Comparison of ENCODE assay signal across 19 cellular contexts in the genomic region with DNA sequence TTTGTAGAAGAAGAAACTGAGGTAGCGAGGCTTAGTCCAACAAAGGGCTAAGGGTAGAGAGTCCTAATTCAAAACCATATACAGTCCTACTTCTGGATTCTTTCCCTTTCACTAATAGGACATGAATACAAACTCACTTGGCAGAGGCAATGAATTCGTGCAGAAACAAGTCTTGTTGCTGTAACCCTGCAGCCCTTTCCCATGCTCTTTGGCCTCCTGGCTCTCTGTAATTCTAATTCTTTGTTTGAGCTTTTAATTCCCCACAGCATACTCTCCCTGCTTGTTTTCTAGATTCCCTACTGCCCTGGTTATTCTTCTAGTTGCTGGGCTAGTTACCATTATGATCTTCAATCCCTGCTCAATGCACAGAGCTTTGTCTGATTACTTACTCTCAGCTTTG.
DNase-seq lines count a peak whose midpoint lies in the region; ATAC-seq and TF ChIP-seq lines count a peak whose summit lies in the region.
"Had no signal": no experiment of that assay in that cellular context is flagged by ENCODE, and none has a peak within 500 bp of the region (broad histone marks: within the 10 kb centered on the region; RNA-seq: fewer than 3 reads in every experiment).

No MANE protein-coding gene starts in this region.

- TF ChIP-seq POLR2A in right lobe of liver (IDR thresholded peaks at IDR 0.05) = no peak

- H3K27me3 ChIP-seq in heart right ventricle = no peaks in the 10 kb centered on the region
- H3K27me3 ChIP-seq in right atrium auricular region = no peaks in the 10 kb centered on the region
- H3K27me3 ChIP-seq in right lobe of liver = no peaks in the 10 kb centered on the region
- H3K27me3 ChIP-seq in tibial artery = no peaks in the 10 kb centered on the region

- H3K27ac Mint-ChIP-seq in stimulated activated memory B cell treated with anti-CD40 and anti-IgM and Interleukin-4, amounts not matched to agents 10 μg/mL and 1 μg/mL and 100 μg/mL, for 72 hours = no peak overlapping the region
- H3K27ac Mint-ChIP-seq: B cell, H9 had no signal

- H3K36me3 Mint-ChIP-seq in stimulated activated memory B cell treated with anti-CD40 and anti-IgM and Interleukin-4, amounts not matched to agents 10 μg/mL and 1 μg/mL and 100 μg/mL, for 72 hours = no peaks in the 10 kb centered on the region

- H3K9me3 ChIP-seq in heart right ventricle = peaks cover 0 to 1% (median 0%) of the 10 kb centered on the region in 11 donors
- H3K9me3 ChIP-seq in right atrium auricular region = no peaks in the 10 kb centered on the region
- no peaks in the 10 kb centered on the region for H3K9me3 ChIP-seq in right lobe of liver
- H3K9me3 ChIP-seq in tibial artery = no peaks in the 10 kb centered on the region

- H3K36me3 ChIP-seq in heart right ventricle = no peaks in the 10 kb centered on the region
- H3K36me3 ChIP-seq in right atrium auricular region = no peaks in the 10 kb centered on the region
- no peaks in the 10 kb centered on the region for H3K36me3 ChIP-seq in right lobe of liver
- no peaks in the 10 kb centered on the region for H3K36me3 ChIP-seq in tibial artery

- no peaks in the 10 kb centered on the region for H3K27me3 Mint-ChIP-seq in stimulated activated memory B cell treated with anti-CD40 and anti-IgM and Interleukin-4, amounts not matched to agents 10 μg/mL and 1 μg/mL and 100 μg/mL, for 72 hours
- H3K27me3 Mint-ChIP-seq: B cell had no signal

- peak in 5 of 8 donors; percentile 28 to 76 (median 41) for ATAC-seq in heart right ventricle
- peak; percentile 75 to 81 (median 76) for ATAC-seq in right lobe of liver
- ATAC-seq in stimulated activated memory B cell treated with anti-CD40 and anti-IgM and Interleukin-4, amounts not matched to agents 10 μg/mL and 1 μg/mL and 100 μg/mL, for 72 hours = no peak
- ATAC-seq in HG03354 (IDR thresholded peaks at IDR 0.05; ENCODE audit: poor library complexity, severe bottlenecking, unreplicated experiment) = no peak

- intact Hi-C loops in heart right ventricle (cut with DNase I) (no loop called here), right lobe of liver (cut with DNase I) (no loop called here), tibial artery (cut with DNase I; ENCODE audit: low total_unique reads) (no loop called here)

- TF ChIP-seq CTCF in heart right ventricle (IDR thresholded peaks at IDR 0.05) = no peak
- no peak for TF ChIP-seq CTCF in right atrium auricular region (IDR thresholded peaks at IDR 0.05)
- TF ChIP-seq CTCF in fibroblast of villous mesenchyme (IDR thresholded peaks at IDR 0.05; ENCODE audit: insufficient read depth, low read depth, low read length) = no peak
- TF ChIP-seq CTCF in right lobe of liver (IDR thresholded peaks at IDR 0.05) = no peak
- TF ChIP-seq CTCF in tibial artery (IDR thresholded peaks at IDR 0.05) = no peak

- 59 to 68% methylated on average over 2 of the region's 2 CpGs for WGBS in heart right ventricle, 2 donors
- WGBS in right lobe of liver (ENCODE audit: insufficient coverage, low coverage, low lambda C conversion rate, missing lambda C conversion rate) = 28% methylated on average over 2 of the region's 2 CpGs

- H3K4me3 Mint-ChIP-seq in stimulated activated memory B cell treated with anti-CD40 and anti-IgM and Interleukin-4, amounts not matched to agents 10 μg/mL and 1 μg/mL and 100 μg/mL, for 72 hours = no peak overlapping the region
- H3K4me3 Mint-ChIP-seq: B cell, H9 had no signal

- H3K27ac ChIP-seq in heart right ventricle (no peak overlapping the region), right atrium auricular region (no peak overlapping the region), right lobe of liver (peak overlapping the region in 1 of 3 donors; percentile 18), tibial artery (peak overlapping the region; percentile 49 to 70)
- H3K27ac ChIP-seq: PC-9, RWPE1 had no signal

- H3K4me3 ChIP-seq in heart right ventricle = no peak overlapping the region
- no peak overlapping the region for H3K4me3 ChIP-seq in right atrium auricular region
- H3K4me3 ChIP-seq in fibroblast of villous mesenchyme (ENCODE audit: low read depth, low read length) = no peak overlapping the region
- no peak overlapping the region for H3K4me3 ChIP-seq in right lobe of liver
- no peak overlapping the region for H3K4me3 ChIP-seq in tibial artery
- H3K4me3 ChIP-seq: PC-9 had no signal

- H3K9me3 Mint-ChIP-seq in stimulated activated memory B cell treated with anti-CD40 and anti-IgM and Interleukin-4, amounts not matched to agents 10 μg/mL and 1 μg/mL and 100 μg/mL, for 72 hours = no peaks in the 10 kb centered on the region

- DNase-seq in heart right ventricle = peak; percentile 32 to 55
- DNase-seq in right atrium auricular region (ENCODE audit: low spot score) = no peak
- peak; percentile 30 for DNase-seq in fibroblast of villous mesenchyme (ENCODE audit: low read depth)
- DNase-seq in right lobe of liver = peak in 2 of 3 donors; percentile 22 to 72
- DNase-seq in tibial artery = no peak
- DNase-seq in HCEC 1CT = no peak
- DNase-seq: GDM1, H9, MM.1S, NCI-H1092, NCI-H1436 treated with DMSO at 0.1 percent for 48 hours, NCI-H2029, NCI-H345, NCI-H526, PC-9 had no signal

- no peaks in the 10 kb centered on the region for H3K4me1 Mint-ChIP-seq in stimulated activated memory B cell treated with anti-CD40 and anti-IgM and Interleukin-4, amounts not matched to agents 10 μg/mL and 1 μg/mL and 100 μg/mL, for 72 hours
- H3K4me1 Mint-ChIP-seq: B cell had no signal

- H3K4me1 ChIP-seq in heart right ventricle (peaks cover 0 to 14% (median 0%) of the 10 kb centered on the region in 9 donors), right atrium auricular region (peaks cover 0 to 10% of the 10 kb centered on the region in 2 donors), right lobe of liver (peaks cover 0 to 29% (median 3%) of the 10 kb centered on the region in 4 donors), tibial artery (peaks cover 0 to 61% (median 20%) of the 10 kb centered on the region in 4 donors)

Comparison
In these comparisons a context has a peak if more than half of its experiments do, and no peak if none do; other contexts are left out.
1. DNase-seq: peak in heart right ventricle (2 of 2), fibroblast of villous mesenchyme (single experiment) and right lobe of liver (2 of 3); none in right atrium auricular region (single experiment), tibial artery (0 of 2) and HCEC 1CT (single experiment).
2. ATAC-seq: peak in heart right ventricle (5 of 8) and right lobe of liver (4 of 4); none in stimulated activated memory B cell treated with anti-CD40 and anti-IgM and Interleukin-4, amounts not matched to agents 10 μg/mL and 1 μg/mL and 100 μg/mL, for 72 hours (single experiment) and HG03354 (single experiment).
3. H3K27ac ChIP-seq: peak in tibial artery (2 of 2); none in heart right ventricle (0 of 10) and right atrium auricular region (0 of 2).